ENCODE assay signal across 13 cellular contexts in the genomic region with DNA sequence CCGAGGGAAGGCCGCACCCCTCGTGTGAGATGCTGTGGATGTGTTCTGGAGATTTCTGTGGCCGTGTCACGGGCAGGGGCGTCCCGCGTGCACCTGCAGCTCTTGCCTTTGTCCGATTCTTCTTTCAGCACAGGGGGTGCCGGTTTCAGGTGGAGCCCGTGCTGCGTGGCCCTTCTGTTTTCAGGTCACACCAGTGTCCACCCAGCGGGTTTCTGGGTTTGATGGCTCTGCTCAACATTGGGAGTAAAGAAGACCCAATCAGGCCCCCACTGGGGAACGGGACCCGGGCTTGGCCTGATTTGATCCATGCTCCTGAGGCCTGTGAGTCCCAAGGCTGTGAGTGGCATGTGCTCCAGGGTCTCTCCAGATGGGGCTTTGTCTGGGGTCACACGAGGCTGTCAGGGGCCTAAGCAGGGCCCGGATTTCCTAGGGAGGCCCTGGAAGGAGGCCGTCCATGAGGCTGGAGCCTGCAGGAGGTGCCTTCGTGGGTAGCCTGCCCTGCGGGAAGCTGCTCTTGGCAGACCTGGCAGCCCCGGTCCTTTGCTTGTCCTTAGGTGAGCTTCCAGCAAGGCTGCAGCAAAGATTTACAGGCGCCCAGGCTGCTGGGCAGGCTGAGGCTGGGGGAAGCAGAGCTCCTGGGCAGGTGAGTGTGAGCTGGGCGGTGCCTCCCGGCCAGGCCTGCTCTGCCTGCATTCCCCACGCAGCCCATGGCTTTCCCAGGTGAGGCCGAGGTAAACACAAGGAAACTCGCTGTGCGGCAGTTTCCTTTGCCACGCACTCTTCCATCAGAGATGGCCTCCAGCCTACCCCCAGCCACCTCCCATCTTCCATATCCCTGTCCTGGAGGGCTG.
"Had no signal": no experiment of that assay in that cellular context is flagged by ENCODE, and none has a peak within 500 bp of the region (broad histone marks: within the 10 kb centered on the region; RNA-seq: fewer than 3 reads in every experiment).

No MANE protein-coding gene starts in this region.

- H3K4me3 Mint-ChIP-seq: activated CD4-positive, alpha-beta T cell treated with anti-CD3 and anti-CD28 coated beads, Interleukin-2, amount 10 ng/mL, durations not matched to agents 24 days and 14 days; activated CD8-positive, alpha-beta T cell treated with anti-CD3 and anti-CD28 coated beads, Interleukin-2, amount 10 ng/mL, durations not matched to agents 7 days and 5 days; nephron progenitor cell; stimulated activated effector memory CD8-positive, alpha-beta T cell treated with anti-CD3 and anti-CD28 coated beads, Interleukin-12 subunit alpha, Interleukin-12 subunit beta, amount 100 ng/mL, for 72 hours; WTC11 had no signal

- FAIRE-seq: endometrium, keratinocyte had no signal

- H3K36me3 ChIP-seq: gastroesophageal sphincter, tibial artery, uterus had no signal

- H3K4me1 ChIP-seq: gastroesophageal sphincter, tibial artery, uterus had no signal

- H3K27ac ChIP-seq: gastroesophageal sphincter, tibial artery, uterus had no signal

- ATAC-seq: activated CD8-positive, alpha-beta T cell treated with anti-CD3 and anti-CD28 coated beads, Interleukin-2, amount 10 ng/mL, durations not matched to agents 7 days and 5 days; gastroesophageal sphincter; stimulated activated effector memory CD8-positive, alpha-beta T cell treated with anti-CD3 and anti-CD28 coated beads, Interleukin-12 subunit alpha, Interleukin-12 subunit beta, amount 100 ng/mL, for 72 hours; WTC11 had no signal

- H3K9me3 ChIP-seq: gastroesophageal sphincter, tibial artery, uterus had no signal

- H3K4me3 ChIP-seq: gastroesophageal sphincter, tibial artery, uterus had no signal

- DNase-seq: activated CD4-positive, alpha-beta T cell treated with anti-CD3 and anti-CD28 coated beads, Interleukin-2, amount 10 ng/mL, durations not matched to agents 24 days and 14 days; activated CD8-positive, alpha-beta memory T cell treated with anti-CD3 and anti-CD28 coated beads, Interleukin-2, amount 50 U/mL, for 4 hours; activated CD8-positive, alpha-beta T cell treated with anti-CD3 and anti-CD28 coated beads, Interleukin-2, amount 10 ng/mL, durations not matched to agents 7 days and 5 days; activated naive CD4-positive, alpha-beta T cell treated with Interleukin-2 at 50 U/mL for 16 hours; mesendoderm; nephron progenitor cell had no signal

- H3K36me3 Mint-ChIP-seq: stimulated activated effector memory CD8-positive, alpha-beta T cell treated with anti-CD3 and anti-CD28 coated beads, Interleukin-12 subunit alpha, Interleukin-12 subunit beta, amount 100 ng/mL, for 72 hours; WTC11 had no signal

- H3K27me3 ChIP-seq: uterus had no signal

- H3K27ac Mint-ChIP-seq: activated CD4-positive, alpha-beta T cell treated with anti-CD3 and anti-CD28 coated beads, Interleukin-2, amount 10 ng/mL, durations not matched to agents 24 days and 14 days; activated CD8-positive, alpha-beta T cell treated with anti-CD3 and anti-CD28 coated beads, Interleukin-2, amount 10 ng/mL, durations not matched to agents 7 days and 5 days; nephron progenitor cell; WTC11 had no signal

- H3K9me3 Mint-ChIP-seq: activated CD4-positive, alpha-beta T cell treated with anti-CD3 and anti-CD28 coated beads, Interleukin-2, amount 10 ng/mL, durations not matched to agents 24 days and 14 days; nephron progenitor cell; stimulated activated effector memory CD8-positive, alpha-beta T cell treated with anti-CD3 and anti-CD28 coated beads, Interleukin-12 subunit alpha, Interleukin-12 subunit beta, amount 100 ng/mL, for 72 hours; WTC11 had no signal
